ENCODE assay signal across 3 cellular contexts in genomic region chrX:70635669-70636068, GRCh38.
"Had no signal": no experiment of that assay in that cellular context is flagged by ENCODE, and none has a peak within 500 bp of the region (broad histone marks: within the 10 kb centered on the region; RNA-seq: fewer than 3 reads in every experiment).

No MANE protein-coding gene starts in this region.

- H3K4me3 ChIP-seq: GM12878 had no signal

- DNase-seq: GDM1, GF-D8 had no signal

- ATAC-seq: GM12878 had no signal
